8 cellular contexts compared by ENCODE assay signal in genomic region chr11:63986156-63986931, GRCh38. TPM values are rescaled to one million over a fixed set of nuclear protein-coding genes. Genes with fewer than 3 reads are reported as not detected.
DNase-seq lines count a peak whose midpoint lies in the region; ATAC-seq and TF ChIP-seq lines count a peak whose summit lies in the region.

Gene OTUB1, plus strand, starts transcription at chr11:63986438. Its CDS starts 19 bp downstream, at chr11:63986457.

- H3K4me1 ChIP-seq in GM23338 (ENCODE audit: insufficient read depth) = peaks cover 16% of the 10 kb centered on the region

- H3K27me3 Mint-ChIP-seq in GM23338 (ENCODE audit: insufficient read depth, low read depth, poor library complexity) = peaks cover 20% of the 10 kb centered on the region
- no peaks in the 10 kb centered on the region for H3K27me3 Mint-ChIP-seq in natural killer cell treated with Interleukin-12 subunit alpha and Interleukin-12 subunit beta and Interleukin-15 and Interleukin-18, amount 100 ng/mL, for 72 hours

- peaks cover 28% of the 10 kb centered on the region for H3F3A ChIP-seq in GM23338 (replicated peaks; ENCODE audit: low read depth)

- peak within 1 kb of the TSS; percentile 84 for H3K4me3 Mint-ChIP-seq in GM23338
- peak within 1 kb of the TSS; percentile 97 for H3K4me3 Mint-ChIP-seq in natural killer cell treated with Interleukin-12 subunit alpha and Interleukin-12 subunit beta and Interleukin-15 and Interleukin-18, amount 100 ng/mL, for 72 hours

- H3K27ac ChIP-seq in GM23338 (ENCODE audit: low read depth) = peak within 1 kb of the TSS; percentile 95

- TF ChIP-seq POLR2A in Raji (IDR thresholded peaks at IDR 0.05; ENCODE audit: insufficient read depth, low read depth, low read length) = peak; percentile 88

- no peaks in the 10 kb centered on the region for H3K9me3 Mint-ChIP-seq in GM23338
- H3K9me3 Mint-ChIP-seq in natural killer cell treated with Interleukin-12 subunit alpha and Interleukin-12 subunit beta and Interleukin-15 and Interleukin-18, amount 100 ng/mL, for 72 hours = no peaks in the 10 kb centered on the region

- peak within 1 kb of the TSS; percentile 83 for H3K4me2 ChIP-seq in GM23338

- H4K20me1 ChIP-seq in GM23338 (replicated peaks; ENCODE audit: insufficient read depth) = peaks cover 10% of the 10 kb centered on the region

- H3K4me1 Mint-ChIP-seq in GM23338 = peaks cover 25% of the 10 kb centered on the region
- peaks cover 12 to 24% of the 10 kb centered on the region in 2 donors for H3K4me1 Mint-ChIP-seq in natural killer cell treated with Interleukin-12 subunit alpha and Interleukin-12 subunit beta and Interleukin-15 and Interleukin-18, amount 100 ng/mL, for 72 hours (ENCODE audit: low read depth in 2 of 2)

- H3K36me3 ChIP-seq in GM23338 (ENCODE audit: insufficient read depth) = peaks cover 12% of the 10 kb centered on the region; the same call in 1 of the 2 replicates

- no peaks in the 10 kb centered on the region for H3K9me2 ChIP-seq in GM23338 (ENCODE audit: insufficient read depth)

- DNase-seq in DMS79 treated with DMSO at 0.1 percent for 48 hours (lab: John Stamatoyannopoulos, UW) (peak; percentile 94), GM23338 (ENCODE audit: low spot score) (peak; percentile 99), LoVo (ENCODE audit: low spot score) (peak; percentile 94), fibroblast of pulmonary artery (ENCODE audit: low read depth) (peak; percentile 89)
- DNase-seq in activated T-helper 9 cell treated with anti-CD3 and anti-CD28 coated beads, Interleukin-2, amount 50 U/mL, for 16 hours (ENCODE audit: low read depth) = peak; percentile 84
- peak; percentile 91 for DNase-seq in natural killer cell treated with Interleukin-12 subunit alpha and Interleukin-12 subunit beta and Interleukin-15 and Interleukin-18, amount 100 ng/mL, for 72 hours (ENCODE audit: low spot score)
- DNase-seq in stimulated activated naive CD8-positive, alpha-beta T cell treated with anti-CD3 and anti-CD28 coated beads, Interleukin-15, Interleukin-2, amounts not matched to agents 100 U/mL and 50 U/mL, for 24 hours = peak; percentile 90

- peaks cover 42% of the 10 kb centered on the region for H3K36me3 Mint-ChIP-seq in GM23338 (ENCODE audit: low read depth)
- no peaks in the 10 kb centered on the region for H3K36me3 Mint-ChIP-seq in natural killer cell treated with Interleukin-12 subunit alpha and Interleukin-12 subunit beta and Interleukin-15 and Interleukin-18, amount 100 ng/mL, for 72 hours

- peak within 1 kb of the TSS; percentile 54 for H2AFZ ChIP-seq in GM23338

- ATAC-seq in GM23338 = peak; percentile 90
- ATAC-seq in natural killer cell treated with Interleukin-12 subunit alpha and Interleukin-12 subunit beta and Interleukin-15 and Interleukin-18, amount 100 ng/mL, for 72 hours = peak; percentile 93 to 96
- peak; percentile 91 for ATAC-seq in stimulated activated naive CD8-positive, alpha-beta T cell treated with anti-CD3 and anti-CD28 coated beads, Interleukin-15, Interleukin-2, amounts not matched to agents 100 U/mL and 50 U/mL, for 24 hours

- H3K79me2 ChIP-seq in GM23338 (replicated peaks; ENCODE audit: insufficient read depth) = peaks cover 28% of the 10 kb centered on the region

- peak within 1 kb of the TSS; percentile 97 for H3K27ac Mint-ChIP-seq in GM23338
- H3K27ac Mint-ChIP-seq in natural killer cell treated with Interleukin-12 subunit alpha and Interleukin-12 subunit beta and Interleukin-15 and Interleukin-18, amount 100 ng/mL, for 72 hours = peak within 1 kb of the TSS; percentile 96 to 99

- no peaks in the 10 kb centered on the region for H3K27me3 ChIP-seq in GM23338 (ENCODE audit: insufficient read depth)

- H3K4me3 ChIP-seq in GM23338 = peak within 1 kb of the TSS; percentile 79
- peak within 1 kb of the TSS; percentile 89 for H3K4me3 ChIP-seq in fibroblast of pulmonary artery (replicated peaks; ENCODE audit: low read depth, low read length)

- TF ChIP-seq CTCF in GM23338 (conservative IDR thresholded peaks at IDR 0.05; ENCODE audit: low read depth in 2 of 2) (no peak), fibroblast of pulmonary artery (IDR thresholded peaks at IDR 0.05; ENCODE audit: low read length, missing control alignments) (no peak)

TF ChIP-seq in GM23338, 12 proteins besides CTCF, POLR2A, EP300 and RAD21:
- peak; percentile 72 for TF ChIP-seq ETS1 (IDR thresholded peaks at IDR 0.05)
- peak; percentile 93 for TF ChIP-seq POLR2AphosphoS5 (IDR thresholded peaks at IDR 0.05; ENCODE audit: low read depth)
- TF ChIP-seq NANOG (IDR thresholded peaks at IDR 0.05; ENCODE audit: borderline replicate concordance) = no peak

RNA-seq across cellular contexts. Expression of gene OTUB1, which starts in this region (rescaled TPM):
- 94.7 and 122 TPM in 2 replicates for total RNA-seq in GM23338 (2014; rRNA removed; shearing (Covaris generic))
- 193 and 207 TPM in 2 replicates for polyA plus RNA-seq in GM23338 (2016; fragmentation: Nextera tagmentation; extraction: Ambion mirVana)
- 10 to 100 TPM; 87.8 to 96.6 TPM for total RNA-seq in natural killer cell treated with Interleukin-12 subunit alpha and Interleukin-12 subunit beta and Interleukin-15 and Interleukin-18, amount 100 ng/mL, for 72 hours

Comparison
In these comparisons a context has a peak if more than half of its experiments do, and no peak if none do; other contexts are left out.
1. Peak in every context shown above with its lines: DNase-seq, ATAC-seq, H3K4me3 ChIP-seq and H3K27ac ChIP-seq.